Comparison of ENCODE assay signal across 1 cellular context in genomic region chr21:42737969-42738590, GRCh38.
TF ChIP-seq lines count a peak whose summit lies in the region.

No MANE protein-coding gene starts in this region.

TF ChIP-seq in GM12878, 131 proteins besides CTCF, POLR2A, EP300 and RAD21 (continued from another document):
- no peak for TF ChIP-seq EGR1 (IDR thresholded peaks at IDR 0.05; ENCODE audit: borderline replicate concordance in 1 of 2, low read depth in 2 of 2, low read length in 2 of 2)
- no peak for TF ChIP-seq BRCA1 (IDR thresholded peaks at IDR 0.05; ENCODE audit: low read depth, low read length)
- TF ChIP-seq KAT2A (conservative IDR thresholded peaks at IDR 0.05; ENCODE audit: control insufficient read depth, low read depth, low read length): no peak
- no peak for TF ChIP-seq JUND (IDR thresholded peaks at IDR 0.05; ENCODE audit: low read depth, low read length)
- TF ChIP-seq WRNIP1 (IDR thresholded peaks at IDR 0.05; ENCODE audit: borderline replicate concordance, low read depth, low read length): no peak
- no peak for TF ChIP-seq TCF7 (IDR thresholded peaks at IDR 0.05; ENCODE audit: borderline replicate concordance)
TF ChIP-seq in GM12878: peak in this region for 0.
